22 cellular contexts compared by ENCODE assay signal in the genomic region with DNA sequence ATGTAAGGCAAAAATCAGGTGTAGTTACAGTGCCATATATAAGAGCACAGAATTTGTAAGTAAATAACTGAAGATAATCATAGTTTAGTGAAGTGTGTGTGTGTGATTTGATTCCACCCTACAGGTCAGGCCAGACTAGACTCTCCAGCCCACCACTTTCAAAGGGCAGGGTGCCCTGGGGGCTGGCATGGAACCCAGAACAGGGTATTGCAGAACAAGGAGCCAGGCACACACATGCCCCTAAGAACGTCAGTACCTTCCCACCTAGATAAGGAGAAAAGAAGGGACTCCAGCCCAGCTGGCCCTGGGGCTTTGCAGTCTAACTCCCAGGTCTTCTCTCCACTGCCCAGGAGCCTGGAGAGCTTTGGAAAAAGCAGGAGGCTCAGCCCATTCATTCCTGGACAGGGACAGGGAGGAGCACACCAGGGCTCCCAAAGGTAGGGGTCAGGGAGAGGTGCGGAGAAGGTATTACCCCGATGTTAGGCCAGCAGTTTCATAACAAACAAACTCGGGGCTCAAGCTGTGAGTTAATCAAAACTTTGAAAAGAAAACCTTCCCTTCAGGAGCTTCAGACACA.
"Had no signal": no experiment of that assay in that cellular context is flagged by ENCODE, and none has a peak within 500 bp of the region (broad histone marks: within the 10 kb centered on the region; RNA-seq: fewer than 3 reads in every experiment).

No MANE protein-coding gene starts in this region.

- H3K27me3 ChIP-seq: brain microvascular endothelial cell, spleen, tibial nerve, vagina had no signal

- H3K4me3 ChIP-seq: spleen, tibial nerve, vagina had no signal

- H3K27me3 Mint-ChIP-seq: activated T-helper 17 cell treated with anti-CD3 and anti-CD28 coated beads, Interleukin-2, amount 50 U/mL, for 72 hours; central memory CD8-positive, alpha-beta T cell; T-cell had no signal

- H3K9me3 Mint-ChIP-seq: activated CD4-positive, alpha-beta memory T cell treated with anti-CD3 and anti-CD28 coated beads, Interleukin-2, amount 10 ng/mL, durations not matched to agents 7 days and 5 days; activated naive CD8-positive, alpha-beta T cell treated with anti-CD3 and anti-CD28 coated beads, Interleukin-2, amount 10 ng/mL, durations not matched to agents 7 days and 5 days; activated T-helper 17 cell treated with anti-CD3 and anti-CD28 coated beads, Interleukin-2, amount 50 U/mL, for 72 hours; central memory CD8-positive, alpha-beta T cell; natural killer cell had no signal

- H3K27ac ChIP-seq: brain microvascular endothelial cell, spleen, tibial nerve, vagina had no signal

- H3K4me3 Mint-ChIP-seq: activated CD4-positive, alpha-beta memory T cell treated with anti-CD3 and anti-CD28 coated beads, Interleukin-2, amount 10 ng/mL, durations not matched to agents 7 days and 5 days; activated CD8-positive, alpha-beta memory T cell treated with anti-CD3 and anti-CD28 coated beads, Interleukin-2, amount 10 ng/mL, durations not matched to agents 7 days and 5 days; activated naive CD8-positive, alpha-beta T cell treated with anti-CD3 and anti-CD28 coated beads, Interleukin-2, amount 10 ng/mL, durations not matched to agents 7 days and 5 days; activated T-helper 17 cell treated with anti-CD3 and anti-CD28 coated beads, Interleukin-2, amount 50 U/mL, for 72 hours; central memory CD8-positive, alpha-beta T cell; immature natural killer cell; natural killer cell; T-cell had no signal

- H3K9me3 ChIP-seq: spleen, tibial nerve, vagina had no signal

- H3K36me3 ChIP-seq: brain microvascular endothelial cell, spleen, tibial nerve, vagina had no signal

- H3K4me1 ChIP-seq: spleen, tibial nerve, vagina had no signal

- FAIRE-seq: endothelial cell of umbilical vein had no signal

- H3K36me3 Mint-ChIP-seq: activated CD8-positive, alpha-beta memory T cell treated with anti-CD3 and anti-CD28 coated beads, Interleukin-2, amount 10 ng/mL, durations not matched to agents 7 days and 5 days; activated naive CD8-positive, alpha-beta T cell treated with anti-CD3 and anti-CD28 coated beads, Interleukin-2, amount 10 ng/mL, durations not matched to agents 7 days and 5 days; immature natural killer cell; natural killer cell; T-cell had no signal

- ATAC-seq: activated CD8-positive, alpha-beta memory T cell treated with anti-CD3 and anti-CD28 coated beads, Interleukin-2, amount 10 ng/mL, durations not matched to agents 7 days and 5 days; activated T-helper 17 cell treated with anti-CD3 and anti-CD28 coated beads, Interleukin-2, amount 50 U/mL, for 72 hours; natural killer cell; T-cell had no signal

- DNase-seq: activated CD4-positive, alpha-beta memory T cell treated with anti-CD3 and anti-CD28 coated beads, Interleukin-2, amount 10 ng/mL, durations not matched to agents 7 days and 5 days; activated CD4-positive, alpha-beta T cell treated with anti-CD3 and anti-CD28 coated beads for 48 hours; activated CD4-positive, CD25-positive, alpha-beta regulatory T cell; activated naive CD4-positive, alpha-beta T cell; activated naive CD8-positive, alpha-beta T cell treated with anti-CD3 and anti-CD28 coated beads, Interleukin-2, amount 10 ng/mL, durations not matched to agents 7 days and 5 days; activated T-cell treated with anti-CD3 and anti-CD28 coated beads, Interleukin-2, amount 50 U/mL, for 1 hour; brain microvascular endothelial cell; effector CD8-positive, alpha-beta T cell; immature natural killer cell; natural killer cell; posterior cingulate gyrus; spleen; stimulated activated CD4-positive, alpha-beta T cell treated with anti-CD3 and anti-CD28 coated beads, Interleukin-4, amount 100 ng/mL, for 4 hours; stimulated activated naive CD4-positive, alpha-beta T cell; substantia nigra; T-cell had no signal

- H3K27ac Mint-ChIP-seq: activated CD4-positive, alpha-beta memory T cell treated with anti-CD3 and anti-CD28 coated beads, Interleukin-2, amount 10 ng/mL, durations not matched to agents 7 days and 5 days; activated CD8-positive, alpha-beta memory T cell treated with anti-CD3 and anti-CD28 coated beads, Interleukin-2, amount 10 ng/mL, durations not matched to agents 7 days and 5 days; activated naive CD8-positive, alpha-beta T cell treated with anti-CD3 and anti-CD28 coated beads, Interleukin-2, amount 10 ng/mL, durations not matched to agents 7 days and 5 days; activated T-helper 17 cell treated with anti-CD3 and anti-CD28 coated beads, Interleukin-2, amount 50 U/mL, for 72 hours; immature natural killer cell; natural killer cell; T-cell had no signal

- H3K4me1 Mint-ChIP-seq: activated CD4-positive, alpha-beta memory T cell treated with anti-CD3 and anti-CD28 coated beads, Interleukin-2, amount 10 ng/mL, durations not matched to agents 7 days and 5 days; activated CD8-positive, alpha-beta memory T cell treated with anti-CD3 and anti-CD28 coated beads, Interleukin-2, amount 10 ng/mL, durations not matched to agents 7 days and 5 days; activated naive CD8-positive, alpha-beta T cell treated with anti-CD3 and anti-CD28 coated beads, Interleukin-2, amount 10 ng/mL, durations not matched to agents 7 days and 5 days; activated T-helper 17 cell treated with anti-CD3 and anti-CD28 coated beads, Interleukin-2, amount 50 U/mL, for 72 hours; central memory CD8-positive, alpha-beta T cell; immature natural killer cell; natural killer cell; T-cell had no signal
